ENCODE assay signal across 12 cellular contexts in genomic region chr2:208929894-208930427, GRCh38.
DNase-seq lines count a peak whose midpoint lies in the region; TF ChIP-seq lines count a peak whose summit lies in the region.
"Had no signal": no experiment of that assay in that cellular context is flagged by ENCODE, and none has a peak within 500 bp of the region (broad histone marks: within the 10 kb centered on the region; RNA-seq: fewer than 3 reads in every experiment).

No MANE protein-coding gene starts in this region.

- H3K4me1 Mint-ChIP-seq in glutamatergic neuron (ENCODE audit: low read depth, unreplicated experiment), result peaks cover 7% of the 10 kb centered on the region
- peaks cover 33% of the 10 kb centered on the region for H3K4me1 Mint-ChIP-seq in progenitor cell of endocrine pancreas (ENCODE audit: low read depth)
- H3K4me1 Mint-ChIP-seq: B cell; CD4-positive, CD25-positive, alpha-beta regulatory T cell; CD8-positive, alpha-beta memory T cell; H9 had no signal

- peak overlapping the region; percentile 45; the same call in 1 of the 2 replicates for H3K27ac ChIP-seq in C4-2B
- H3K27ac ChIP-seq: BLaER1 treated with 17β-estradiol and CSF1 and Interleukin-3, amounts not matched to agents 10 nM and 100 nM had no signal

- no peaks in the 10 kb centered on the region for H3K36me3 Mint-ChIP-seq in glutamatergic neuron (ENCODE audit: unreplicated experiment)
- no peaks in the 10 kb centered on the region for H3K36me3 Mint-ChIP-seq in progenitor cell of endocrine pancreas (ENCODE audit: insufficient read depth)
- H3K36me3 Mint-ChIP-seq: CD4-positive, CD25-positive, alpha-beta regulatory T cell; CD8-positive, alpha-beta memory T cell had no signal

- H3K27ac Mint-ChIP-seq in glutamatergic neuron (ENCODE audit: unreplicated experiment), result peak overlapping the region; percentile 64
- peak overlapping the region; percentile 19 for H3K27ac Mint-ChIP-seq in progenitor cell of endocrine pancreas
- H3K27ac Mint-ChIP-seq: B cell; CD4-positive, CD25-positive, alpha-beta regulatory T cell; CD8-positive, alpha-beta memory T cell; H9 had no signal

- DNase-seq in HT-29 (ENCODE audit: low spot score) (peak; percentile 2), glutamatergic neuron (no peak), progenitor cell of endocrine pancreas (ENCODE audit: low spot score, unreplicated experiment) (no peak), anterior cingulate cortex (lab: John Stamatoyannopoulos, UW) (no peak), islet precursor cell (no peak)
- DNase-seq: CD4-positive, CD25-positive, alpha-beta regulatory T cell; CD8-positive, alpha-beta memory T cell; COR-L47; H9 had no signal

- TF ChIP-seq CTCF in C4-2B (conservative IDR thresholded peaks at IDR 0.05) (no peak), glutamatergic neuron (IDR thresholded peaks at IDR 0.05; ENCODE audit: partially characterized antibody, unreplicated experiment) (no peak), progenitor cell of endocrine pancreas (IDR thresholded peaks at IDR 0.05; ENCODE audit: unreplicated experiment) (no peak)

- H3K27me3 Mint-ChIP-seq in glutamatergic neuron (ENCODE audit: unreplicated experiment) (peaks cover 3% of the 10 kb centered on the region), progenitor cell of endocrine pancreas (no peaks in the 10 kb centered on the region)
- H3K27me3 Mint-ChIP-seq: B cell; CD4-positive, CD25-positive, alpha-beta regulatory T cell; CD8-positive, alpha-beta memory T cell had no signal

- no peak overlapping the region for H3K4me3 Mint-ChIP-seq in glutamatergic neuron (ENCODE audit: unreplicated experiment)
- H3K4me3 Mint-ChIP-seq in progenitor cell of endocrine pancreas (ENCODE audit: low read depth), result no peak overlapping the region
- H3K4me3 Mint-ChIP-seq: B cell; CD4-positive, CD25-positive, alpha-beta regulatory T cell; CD8-positive, alpha-beta memory T cell; H9 had no signal

- H3K9me3 Mint-ChIP-seq in glutamatergic neuron (ENCODE audit: unreplicated experiment) (no peaks in the 10 kb centered on the region), progenitor cell of endocrine pancreas (ENCODE audit: low read depth) (peaks cover 6% of the 10 kb centered on the region)
- H3K9me3 Mint-ChIP-seq: H9 had no signal
